In the genomic region with DNA sequence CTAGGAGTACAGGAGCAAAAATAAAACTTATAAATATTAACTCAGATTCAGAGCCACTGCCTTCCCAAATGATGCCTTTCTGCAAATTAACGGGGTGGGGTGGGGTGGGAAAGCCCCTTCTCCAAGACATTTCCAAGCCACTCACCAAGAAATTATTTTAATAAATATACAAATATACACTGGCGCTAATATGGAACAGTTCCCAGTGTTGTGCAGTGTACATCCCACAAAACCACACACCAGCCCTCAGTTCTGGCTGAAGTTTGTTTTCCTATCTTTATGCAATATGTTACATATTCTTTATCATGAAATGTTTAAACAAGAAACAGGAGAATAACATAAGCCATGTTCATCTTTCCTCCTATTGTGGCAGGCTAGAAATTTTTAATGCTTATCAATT, we compare ENCODE assay signal across 21 cellular contexts.
"Had no signal": no experiment of that assay in that cellular context is flagged by ENCODE, and none has a peak within 500 bp of the region (broad histone marks: within the 10 kb centered on the region; RNA-seq: fewer than 3 reads in every experiment).

No MANE protein-coding gene starts in this region.

- H3K9me3 ChIP-seq: gastrocnemius medialis, neutrophil, prostate gland, right atrium auricular region, suprapubic skin, transverse colon, upper lobe of right lung, uterus had no signal

- ATAC-seq: gastrocnemius medialis; left lobe of liver; natural killer cell; stimulated activated naive CD8-positive, alpha-beta T cell treated with anti-CD3 and anti-CD28 coated beads, Interleukin-15, amount 100 ng/mL, for 72 hours; upper lobe of right lung had no signal

- DNase-seq: cortex of kidney; effector CD8-positive, alpha-beta T cell; gastrocnemius medialis; kidney; natural killer cell; stimulated activated CD4-positive, alpha-beta T cell treated with anti-CD3 and anti-CD28 coated beads, Interleukin-12 subunit alpha, Interleukin-12 subunit beta, amount 100 ng/mL, for 4 hours; stimulated activated CD4-positive, alpha-beta T cell treated with anti-CD3 and anti-CD28 coated beads, Interleukin-1b, Interleukin-23, amount 100 ng/mL, for 48 hours; stimulated activated CD4-positive, alpha-beta T cell treated with anti-CD3 and anti-CD28 coated beads, Interleukin-4, amount 100 ng/mL, for 1 hour; stimulated activated CD8-positive, alpha-beta memory T cell treated with anti-CD3 and anti-CD28 coated beads, Interleukin-4, amount 100 ng/mL, for 48 hours; stimulated activated naive CD4-positive, alpha-beta T cell; stimulated activated naive CD8-positive, alpha-beta T cell treated with anti-CD3 and anti-CD28 coated beads, Interleukin-15, amount 100 ng/mL, for 72 hours; transverse colon; upper lobe of right lung; uterus had no signal

- H3K36me3 ChIP-seq: gastrocnemius medialis, neutrophil, prostate gland, right atrium auricular region, suprapubic skin, transverse colon, upper lobe of right lung, uterus had no signal

- H3K4me3 ChIP-seq: gastrocnemius medialis, lung, prostate gland, right atrium auricular region, smooth muscle cell, suprapubic skin, transverse colon, upper lobe of right lung, uterus had no signal

- H3K27me3 ChIP-seq: gastrocnemius medialis, neutrophil, right atrium auricular region, suprapubic skin, upper lobe of right lung, uterus had no signal
